In the genomic region with DNA sequence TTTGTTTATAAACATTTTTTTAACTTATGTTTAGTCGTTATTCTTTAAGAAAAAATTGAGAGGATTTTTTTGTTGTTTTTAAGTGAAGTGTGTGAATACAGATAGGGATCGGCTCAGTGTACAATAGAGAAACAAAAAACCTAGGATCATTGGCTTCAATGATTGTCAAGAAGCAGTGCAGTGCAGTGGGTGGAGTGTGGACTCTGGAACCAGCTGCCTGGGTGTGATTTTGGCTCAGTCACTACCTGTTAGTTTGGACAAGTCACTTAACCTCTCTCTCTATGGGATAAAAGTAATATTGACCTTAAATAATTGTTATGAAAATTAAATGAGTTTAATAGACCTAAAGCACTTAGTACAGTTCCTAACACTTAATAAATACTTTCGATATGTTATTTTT, we compare ENCODE assay signal across 26 cellular contexts.
"Had no signal": no experiment of that assay in that cellular context is flagged by ENCODE, and none has a peak within 500 bp of the region (broad histone marks: within the 10 kb centered on the region; RNA-seq: fewer than 3 reads in every experiment).

No MANE protein-coding gene starts in this region.

- H3K4me1 ChIP-seq: pancreas, prostate gland, testis, thyroid gland, upper lobe of right lung had no signal

- H3K4me3 ChIP-seq: lung, pancreas, prostate gland, sigmoid colon, smooth muscle cell, stomach, testis, thyroid gland, upper lobe of right lung had no signal

- H3K27me3 ChIP-seq: pancreas, sigmoid colon, stomach, testis, thyroid gland, upper lobe of right lung had no signal

- DNase-seq: head of caudate nucleus; hippocampal formation; immature natural killer cell; kidney; midbrain; naive thymus-derived CD8-positive, alpha-beta T cell; nucleus accumbens; pancreas; posterior cingulate gyrus; retina; right cardiac atrium; sigmoid colon; stimulated activated CD4-positive, alpha-beta T cell treated with anti-CD3 and anti-CD28 coated beads, Interleukin-1b, Interleukin-23, amount 100 ng/mL, for 48 hours; stimulated activated CD4-positive, alpha-beta T cell treated with anti-CD3 and anti-CD28 coated beads, Interleukin-4, amount 100 ng/mL, for 1 hour; stimulated activated naive B cell treated with anti-CD40 and anti-IgM and Interleukin-4, amounts not matched to agents 10 μg/mL and 1 μg/mL and 100 μg/mL, for 72 hours; stimulated activated naive CD8-positive, alpha-beta T cell treated with anti-CD3 and anti-CD28 coated beads, Interleukin-15, Interleukin-2, amounts not matched to agents 100 U/mL and 50 U/mL, for 24 hours; stomach; testis; thyroid gland; trophoblast cell; upper lobe of right lung had no signal

- H3K27ac ChIP-seq: pancreas, prostate gland, sigmoid colon, stomach, testis, thyroid gland, upper lobe of right lung had no signal

- H3K9me3 ChIP-seq: pancreas, prostate gland, sigmoid colon, stomach, testis, thyroid gland, upper lobe of right lung had no signal

- H3K36me3 ChIP-seq: prostate gland had no signal

- FAIRE-seq: islet of Langerhans, kidney, pancreas, urothelium cell line had no signal

- ATAC-seq: naive thymus-derived CD8-positive, alpha-beta T cell; pancreas; right cardiac atrium; stimulated activated naive B cell treated with anti-CD40 and anti-IgM and Interleukin-4, amounts not matched to agents 10 μg/mL and 1 μg/mL and 100 μg/mL, for 72 hours; stimulated activated naive CD8-positive, alpha-beta T cell treated with anti-CD3 and anti-CD28 coated beads, Interleukin-15, Interleukin-2, amounts not matched to agents 100 U/mL and 50 U/mL, for 24 hours; upper lobe of right lung had no signal
